In the genomic region with DNA sequence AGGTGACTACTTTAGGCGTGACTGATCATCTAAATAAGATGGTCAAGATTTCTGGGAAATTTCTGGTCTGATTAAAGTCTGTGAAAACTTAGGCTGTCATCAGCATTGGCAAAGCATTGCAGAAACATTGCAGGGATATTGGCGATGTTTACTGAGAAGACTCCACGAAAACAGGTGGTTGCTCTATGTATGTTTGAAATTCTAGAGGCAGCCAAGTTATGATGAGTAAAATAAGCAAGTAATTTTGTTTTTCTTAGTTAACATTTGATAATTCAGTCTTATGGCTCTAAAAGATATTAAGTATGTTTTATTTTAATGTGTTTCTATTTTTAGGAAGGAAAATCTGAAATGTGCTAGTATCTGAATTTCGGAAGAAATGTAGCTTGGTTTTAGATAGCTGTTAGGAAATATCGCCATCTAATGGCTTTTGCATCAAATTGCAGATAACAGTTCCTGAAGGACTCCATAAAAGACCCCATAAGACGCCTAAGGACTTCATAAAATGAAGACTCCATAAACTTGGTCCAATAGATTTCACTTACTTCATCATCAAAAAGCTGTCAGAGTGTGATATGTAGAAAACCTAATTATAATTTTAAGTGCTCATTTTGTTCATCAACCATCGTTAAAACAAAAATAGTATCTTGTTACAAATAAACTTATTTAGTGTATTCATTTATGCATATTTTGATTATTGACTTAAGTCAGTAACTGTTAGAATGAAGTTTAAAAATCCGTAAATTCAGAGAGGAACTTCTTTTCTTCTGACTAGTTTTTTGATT, we compare ENCODE assay signal across 8 cellular contexts.
DNase-seq lines count a peak whose midpoint lies in the region; ATAC-seq and TF ChIP-seq lines count a peak whose summit lies in the region.

No MANE protein-coding gene starts in this region.

- H3K9me2 ChIP-seq in GM23338 (ENCODE audit: insufficient read depth): no peaks in the 10 kb centered on the region

- no peak overlapping the region for H3K4me2 ChIP-seq in GM23338

- CTCF ChIA-PET in activated CD4-positive, alpha-beta T cell treated with anti-CD3 and anti-CD28 coated beads for 36 hours (lab: Charles Lee): interaction anchor here (0.6 to 2.6 kb wide), 18 partner anchors 16 to 787 kb away, joined by 3 to 11 read pairs (median 3); no protein-coding TSS in a partner anchor

- H3K79me2 ChIP-seq in GM23338 (replicated peaks; ENCODE audit: insufficient read depth): no peaks in the 10 kb centered on the region

- H3K27me3 ChIP-seq in GM23338 (ENCODE audit: insufficient read depth) (no peaks in the 10 kb centered on the region), testis (no peaks in the 10 kb centered on the region)

- H3K9me3 Mint-ChIP-seq in GM23338: no peaks in the 10 kb centered on the region
- no peaks in the 10 kb centered on the region for H3K9me3 Mint-ChIP-seq in effector memory CD8-positive, alpha-beta T cell
- no peaks in the 10 kb centered on the region for H3K9me3 Mint-ChIP-seq in activated CD4-positive, alpha-beta T cell treated with anti-CD3 and anti-CD28 coated beads for 36 hours (ENCODE audit: low read depth)

- peak; percentile 49; the same call in 2 of the 3 replicates for ATAC-seq in GM23338
- ATAC-seq in effector memory CD8-positive, alpha-beta T cell (replicated peaks): no peak
- no peak for ATAC-seq in activated CD4-positive, alpha-beta T cell treated with anti-CD3 and anti-CD28 coated beads for 36 hours

- no peak overlapping the region for H2AFZ ChIP-seq in GM23338

- H3K27me3 Mint-ChIP-seq in GM23338 (ENCODE audit: insufficient read depth, low read depth, poor library complexity): no peaks in the 10 kb centered on the region
- H3K27me3 Mint-ChIP-seq in effector memory CD8-positive, alpha-beta T cell: peaks cover 0 to 24% of the 10 kb centered on the region in 2 donors
- H3K27me3 Mint-ChIP-seq in activated CD4-positive, alpha-beta T cell treated with anti-CD3 and anti-CD28 coated beads for 36 hours: peaks cover 2% of the 10 kb centered on the region

- H3K36me3 Mint-ChIP-seq in GM23338 (ENCODE audit: low read depth): no peaks in the 10 kb centered on the region
- no peaks in the 10 kb centered on the region for H3K36me3 Mint-ChIP-seq in effector memory CD8-positive, alpha-beta T cell (ENCODE audit: insufficient read depth)
- no peaks in the 10 kb centered on the region for H3K36me3 Mint-ChIP-seq in activated CD4-positive, alpha-beta T cell treated with anti-CD3 and anti-CD28 coated beads for 36 hours (ENCODE audit: low read depth)

- H3K4me1 ChIP-seq in GM23338 (ENCODE audit: insufficient read depth) (0 out of 2 replicates have a peak, but pooled peaks cover 4% of the 10 kb centered on the region), testis (no peaks in the 10 kb centered on the region)

- no peak overlapping the region for H3K4me3 Mint-ChIP-seq in GM23338
- no peak overlapping the region for H3K4me3 Mint-ChIP-seq in effector memory CD8-positive, alpha-beta T cell
- H3K4me3 Mint-ChIP-seq in activated CD4-positive, alpha-beta T cell treated with anti-CD3 and anti-CD28 coated beads for 36 hours: no peak overlapping the region

- no peaks in the 10 kb centered on the region for H3K9me3 ChIP-seq in testis

- DNase-seq in GM23338 (ENCODE audit: low spot score): peak; percentile 70
- peak; percentile 74 for DNase-seq in OCI-M1 (lab: John Stamatoyannopoulos, UW)
- DNase-seq in fibroblast of pulmonary artery (ENCODE audit: low read depth): peak; percentile 58
- no peak for DNase-seq in testis
- no peak for DNase-seq in effector memory CD8-positive, alpha-beta T cell
- no peak for DNase-seq in activated naive CD4-positive, alpha-beta T cell treated with anti-CD3 and anti-CD28 coated beads, Interleukin-2, amount 50 U/mL, for 16 hours
- no peak for DNase-seq in activated CD4-positive, alpha-beta T cell treated with anti-CD3 and anti-CD28 coated beads for 36 hours

- intact Hi-C loops in testis (cut with DNase I; ENCODE audit: low total_unique reads): no loop called here
- intact Hi-C loops in activated CD4-positive, alpha-beta T cell treated with anti-CD3 and anti-CD28 coated beads for 36 hours (cut with DNase I, micrococcal nuclease): loop anchor here (1.0 to 10.0 kb wide), 9 partner anchors 176 to 1282 kb away; partner anchors contain the start of gene RYR2 (in 2 of the 2)

- H3K4me1 Mint-ChIP-seq in GM23338: peaks cover 3% of the 10 kb centered on the region; the same call in 2 of the 3 replicates
- H3K4me1 Mint-ChIP-seq in effector memory CD8-positive, alpha-beta T cell (ENCODE audit: low read depth in 2 of 2): no peaks in the 10 kb centered on the region
- no peaks in the 10 kb centered on the region for H3K4me1 Mint-ChIP-seq in activated CD4-positive, alpha-beta T cell treated with anti-CD3 and anti-CD28 coated beads for 36 hours

- H3K36me3 ChIP-seq in GM23338 (ENCODE audit: insufficient read depth): no peaks in the 10 kb centered on the region
- no peaks in the 10 kb centered on the region for H3K36me3 ChIP-seq in testis (ENCODE audit: low read depth, missing control alignments)

- TF ChIP-seq CTCF in C4-2B (conservative IDR thresholded peaks at IDR 0.05): peak; percentile 92
- peak; percentile 75 to 93 for TF ChIP-seq CTCF in GM23338 (conservative IDR thresholded peaks at IDR 0.05; ENCODE audit: low read depth in 2 of 2)
- TF ChIP-seq CTCF in fibroblast of pulmonary artery (IDR thresholded peaks at IDR 0.05; ENCODE audit: low read length, missing control alignments): peak; percentile 73
- peak; percentile 25 to 57 (median 55) for TF ChIP-seq CTCF in testis (IDR thresholded peaks at IDR 0.05)

- no peaks in the 10 kb centered on the region for H3F3A ChIP-seq in GM23338 (replicated peaks; ENCODE audit: low read depth)

- no peaks in the 10 kb centered on the region for H4K20me1 ChIP-seq in GM23338 (replicated peaks; ENCODE audit: insufficient read depth)

- TF ChIP-seq POLR2A in testis (IDR thresholded peaks at IDR 0.05): no peak

- WGBS in testis, 2 donors: 55 to 60% methylated on average over 8 of the region's 8 CpGs

- no peak overlapping the region for H3K27ac Mint-ChIP-seq in GM23338
- H3K27ac Mint-ChIP-seq in effector memory CD8-positive, alpha-beta T cell: no peak overlapping the region
- no peak overlapping the region for H3K27ac Mint-ChIP-seq in activated CD4-positive, alpha-beta T cell treated with anti-CD3 and anti-CD28 coated beads for 36 hours

- H3K27ac ChIP-seq in C4-2B (no peak overlapping the region), GM23338 (ENCODE audit: low read depth) (no peak overlapping the region), testis (no peak overlapping the region)

- POLR2A ChIA-PET in activated CD4-positive, alpha-beta T cell treated with anti-CD3 and anti-CD28 coated beads for 36 hours (lab: Charles Lee): no interaction called here

- H3K4me3 ChIP-seq in GM23338 (no peak overlapping the region), fibroblast of pulmonary artery (replicated peaks; ENCODE audit: low read depth, low read length) (no peak overlapping the region), testis (no peak overlapping the region)

TF ChIP-seq in GM23338, 12 proteins besides CTCF, POLR2A, EP300 and RAD21 (continues in another document):
- TF ChIP-seq EZH2 (IDR thresholded peaks at IDR 0.05; ENCODE audit: low read depth, unreplicated experiment) (no peak), STAT1 (IDR thresholded peaks at IDR 0.05; ENCODE audit: unreplicated experiment) (no peak), CREB1 (CRISPR knock-in tag; IDR thresholded peaks at IDR 0.05; ENCODE audit: low read depth) (no peak)
- TF ChIP-seq, protein P1, sequence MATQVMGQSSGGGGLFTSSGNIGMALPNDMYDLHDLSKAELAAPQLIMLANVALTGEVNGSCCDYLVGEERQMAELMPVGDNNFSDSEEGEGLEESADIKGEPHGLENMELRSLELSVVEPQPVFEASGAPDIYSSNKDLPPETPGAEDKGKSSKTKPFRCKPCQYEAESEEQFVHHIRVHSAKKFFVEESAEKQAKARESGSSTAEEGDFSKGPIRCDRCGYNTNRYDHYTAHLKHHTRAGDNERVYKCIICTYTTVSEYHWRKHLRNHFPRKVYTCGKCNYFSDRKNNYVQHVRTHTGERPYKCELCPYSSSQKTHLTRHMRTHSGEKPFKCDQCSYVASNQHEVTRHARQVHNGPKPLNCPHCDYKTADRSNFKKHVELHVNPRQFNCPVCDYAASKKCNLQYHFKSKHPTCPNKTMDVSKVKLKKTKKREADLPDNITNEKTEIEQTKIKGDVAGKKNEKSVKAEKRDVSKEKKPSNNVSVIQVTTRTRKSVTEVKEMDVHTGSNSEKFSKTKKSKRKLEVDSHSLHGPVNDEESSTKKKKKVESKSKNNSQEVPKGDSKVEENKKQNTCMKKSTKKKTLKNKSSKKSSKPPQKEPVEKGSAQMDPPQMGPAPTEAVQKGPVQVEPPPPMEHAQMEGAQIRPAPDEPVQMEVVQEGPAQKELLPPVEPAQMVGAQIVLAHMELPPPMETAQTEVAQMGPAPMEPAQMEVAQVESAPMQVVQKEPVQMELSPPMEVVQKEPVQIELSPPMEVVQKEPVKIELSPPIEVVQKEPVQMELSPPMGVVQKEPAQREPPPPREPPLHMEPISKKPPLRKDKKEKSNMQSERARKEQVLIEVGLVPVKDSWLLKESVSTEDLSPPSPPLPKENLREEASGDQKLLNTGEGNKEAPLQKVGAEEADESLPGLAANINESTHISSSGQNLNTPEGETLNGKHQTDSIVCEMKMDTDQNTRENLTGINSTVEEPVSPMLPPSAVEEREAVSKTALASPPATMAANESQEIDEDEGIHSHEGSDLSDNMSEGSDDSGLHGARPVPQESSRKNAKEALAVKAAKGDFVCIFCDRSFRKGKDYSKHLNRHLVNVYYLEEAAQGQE (IDR thresholded peaks at IDR 0.05; ENCODE audit: unreplicated experiment): no peak
- TF ChIP-seq, protein P2, sequence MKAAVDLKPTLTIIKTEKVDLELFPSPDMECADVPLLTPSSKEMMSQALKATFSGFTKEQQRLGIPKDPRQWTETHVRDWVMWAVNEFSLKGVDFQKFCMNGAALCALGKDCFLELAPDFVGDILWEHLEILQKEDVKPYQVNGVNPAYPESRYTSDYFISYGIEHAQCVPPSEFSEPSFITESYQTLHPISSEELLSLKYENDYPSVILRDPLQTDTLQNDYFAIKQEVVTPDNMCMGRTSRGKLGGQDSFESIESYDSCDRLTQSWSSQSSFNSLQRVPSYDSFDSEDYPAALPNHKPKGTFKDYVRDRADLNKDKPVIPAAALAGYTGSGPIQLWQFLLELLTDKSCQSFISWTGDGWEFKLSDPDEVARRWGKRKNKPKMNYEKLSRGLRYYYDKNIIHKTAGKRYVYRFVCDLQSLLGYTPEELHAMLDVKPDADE (IDR thresholded peaks at IDR 0.05): no peak

Comparison
In these comparisons a context has a peak if more than half of its experiments do, and no peak if none do; other contexts are left out.
1. DNase-seq: peak in GM23338 (single experiment), OCI-M1 (single experiment) and fibroblast of pulmonary artery (single experiment); none in testis (single experiment), effector memory CD8-positive, alpha-beta T cell (0 of 3), activated naive CD4-positive, alpha-beta T cell treated with anti-CD3 and anti-CD28 coated beads, Interleukin-2, amount 50 U/mL, for 16 hours (single experiment) and activated CD4-positive, alpha-beta T cell treated with anti-CD3 and anti-CD28 coated beads for 36 hours (single experiment).
2. Peak in every context shown above with its lines, with median percentiles within 50 percentile points of each other: CTCF ChIP-seq.